Comparison of ENCODE assay signal across 5 cellular contexts in genomic region chr7:30807941-30808340, GRCh38. TPM values are rescaled to one million over a fixed set of nuclear protein-coding genes. Genes with fewer than 3 reads are reported as not detected.
"Had no signal": no experiment of that assay in that cellular context is flagged by ENCODE, and none has a peak within 500 bp of the region (broad histone marks: within the 10 kb centered on the region; RNA-seq: fewer than 3 reads in every experiment).

No MANE protein-coding gene starts in this region.

RNA-seq across cellular contexts. Expression of gene INMT, which starts 56.0 kb away (rescaled TPM):
- total RNA-seq: dermis blood vessel endothelial cell, endothelial cell of umbilical vein, kidney epithelial cell, mammary epithelial cell had no signal
- polyA plus RNA-seq: endothelial cell of umbilical vein, keratinocyte, mammary epithelial cell had no signal
